In the genomic region with DNA sequence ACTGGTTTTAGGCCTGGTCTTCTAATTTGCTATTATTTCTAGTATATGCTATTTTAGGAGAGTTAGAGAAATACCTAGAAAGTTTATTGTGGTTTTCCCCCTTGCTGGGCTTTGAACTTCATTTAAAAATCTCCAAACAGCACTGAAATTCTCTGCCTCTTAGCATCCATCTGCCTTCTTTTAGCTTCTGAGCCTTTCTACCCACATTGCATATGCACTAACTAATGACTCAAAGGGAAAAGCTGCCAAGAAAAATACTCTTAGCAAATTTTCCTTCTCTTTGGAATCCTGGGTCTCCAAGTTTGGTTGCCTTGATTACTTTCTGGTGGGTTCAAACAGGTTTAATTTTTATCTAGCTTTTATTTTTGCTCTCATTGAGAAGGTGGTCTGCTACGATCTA, we compare ENCODE assay signal across 2 cellular contexts.
TF ChIP-seq lines count a peak whose summit lies in the region.

No MANE protein-coding gene starts in this region.

TF ChIP-seq in SK-N-SH treated with all-trans-retinoic acid at 6 μM for 48 hours, 23 proteins besides CTCF, POLR2A, EP300 and RAD21 (continued from another document):
- TF ChIP-seq, protein P1, sequence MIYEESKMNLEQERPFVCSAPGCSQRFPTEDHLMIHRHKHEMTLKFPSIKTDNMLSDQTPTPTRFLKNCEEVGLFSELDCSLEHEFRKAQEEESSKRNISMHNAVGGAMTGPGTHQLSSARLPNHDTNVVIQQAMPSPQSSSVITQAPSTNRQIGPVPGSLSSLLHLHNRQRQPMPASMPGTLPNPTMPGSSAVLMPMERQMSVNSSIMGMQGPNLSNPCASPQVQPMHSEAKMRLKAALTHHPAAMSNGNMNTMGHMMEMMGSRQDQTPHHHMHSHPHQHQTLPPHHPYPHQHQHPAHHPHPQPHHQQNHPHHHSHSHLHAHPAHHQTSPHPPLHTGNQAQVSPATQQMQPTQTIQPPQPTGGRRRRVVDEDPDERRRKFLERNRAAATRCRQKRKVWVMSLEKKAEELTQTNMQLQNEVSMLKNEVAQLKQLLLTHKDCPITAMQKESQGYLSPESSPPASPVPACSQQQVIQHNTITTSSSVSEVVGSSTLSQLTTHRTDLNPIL (CRISPR knock-in tag; IDR thresholded peaks at IDR 0.05; ENCODE audit: low read depth), result no peak
- TF ChIP-seq TOX (CRISPR knock-in tag; IDR thresholded peaks at IDR 0.05; ENCODE audit: borderline replicate concordance), result no peak

TF ChIP-seq in HepG2, 621 proteins besides CTCF, POLR2A, EP300 and RAD21 (continued from another document):
- no peak for TF ChIP-seq DZIP1 (CRISPR knock-in tag; IDR thresholded peaks at IDR 0.05)
- TF ChIP-seq, protein P2, sequence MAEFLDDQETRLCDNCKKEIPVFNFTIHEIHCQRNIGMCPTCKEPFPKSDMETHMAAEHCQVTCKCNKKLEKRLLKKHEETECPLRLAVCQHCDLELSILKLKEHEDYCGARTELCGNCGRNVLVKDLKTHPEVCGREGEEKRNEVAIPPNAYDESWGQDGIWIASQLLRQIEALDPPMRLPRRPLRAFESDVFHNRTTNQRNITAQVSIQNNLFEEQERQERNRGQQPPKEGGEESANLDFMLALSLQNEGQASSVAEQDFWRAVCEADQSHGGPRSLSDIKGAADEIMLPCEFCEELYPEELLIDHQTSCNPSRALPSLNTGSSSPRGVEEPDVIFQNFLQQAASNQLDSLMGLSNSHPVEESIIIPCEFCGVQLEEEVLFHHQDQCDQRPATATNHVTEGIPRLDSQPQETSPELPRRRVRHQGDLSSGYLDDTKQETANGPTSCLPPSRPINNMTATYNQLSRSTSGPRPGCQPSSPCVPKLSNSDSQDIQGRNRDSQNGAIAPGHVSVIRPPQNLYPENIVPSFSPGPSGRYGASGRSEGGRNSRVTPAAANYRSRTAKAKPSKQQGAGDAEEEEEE (CRISPR knock-in tag; IDR thresholded peaks at IDR 0.05; ENCODE audit: borderline replicate concordance), result no peak
